In the genomic region with DNA sequence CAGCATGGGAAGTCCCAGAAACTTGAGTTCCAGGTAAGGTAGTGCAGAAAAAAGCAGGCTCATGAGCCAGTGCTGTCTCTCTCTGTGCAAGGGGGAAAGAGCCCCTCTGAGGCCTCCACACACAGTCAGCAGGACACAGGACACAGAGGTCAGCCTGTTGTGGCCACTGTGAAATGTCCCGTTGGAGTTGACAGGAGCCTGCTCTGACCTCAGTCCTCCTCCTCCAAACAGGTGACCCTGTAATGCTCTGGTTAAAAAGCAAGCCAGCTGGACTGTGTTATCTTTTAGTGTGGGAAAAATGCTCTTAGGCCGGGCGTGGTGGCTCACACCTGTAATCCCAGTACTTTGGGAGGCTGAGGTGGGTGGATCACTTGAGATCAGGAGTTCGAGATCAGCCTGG, we compare ENCODE assay signal across 1 cellular context.
TF ChIP-seq lines count a peak whose summit lies in the region.

No MANE protein-coding gene starts in this region.

TF ChIP-seq in HepG2, 621 proteins besides CTCF, POLR2A, EP300 and RAD21 (continued from another document):
- TF ChIP-seq, protein P1, sequence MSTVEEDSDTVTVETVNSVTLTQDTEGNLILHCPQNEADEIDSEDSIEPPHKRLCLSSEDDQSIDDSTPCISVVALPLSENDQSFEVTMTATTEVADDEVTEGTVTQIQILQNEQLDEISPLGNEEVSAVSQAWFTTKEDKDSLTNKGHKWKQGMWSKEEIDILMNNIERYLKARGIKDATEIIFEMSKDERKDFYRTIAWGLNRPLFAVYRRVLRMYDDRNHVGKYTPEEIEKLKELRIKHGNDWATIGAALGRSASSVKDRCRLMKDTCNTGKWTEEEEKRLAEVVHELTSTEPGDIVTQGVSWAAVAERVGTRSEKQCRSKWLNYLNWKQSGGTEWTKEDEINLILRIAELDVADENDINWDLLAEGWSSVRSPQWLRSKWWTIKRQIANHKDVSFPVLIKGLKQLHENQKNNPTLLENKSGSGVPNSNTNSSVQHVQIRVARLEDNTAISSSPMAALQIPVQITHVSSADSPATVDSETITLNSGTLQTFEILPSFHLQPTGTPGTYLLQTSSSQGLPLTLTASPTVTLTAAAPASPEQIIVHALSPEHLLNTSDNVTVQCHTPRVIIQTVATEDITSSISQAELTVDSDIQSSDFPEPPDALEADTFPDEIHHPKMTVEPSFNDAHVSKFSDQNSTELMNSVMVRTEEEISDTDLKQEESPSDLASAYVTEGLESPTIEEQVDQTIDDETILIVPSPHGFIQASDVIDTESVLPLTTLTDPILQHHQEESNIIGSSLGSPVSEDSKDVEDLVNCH (CRISPR knock-in tag; IDR thresholded peaks at IDR 0.05), result no peak
- TF ChIP-seq MAZ (IDR thresholded peaks at IDR 0.05; ENCODE audit: borderline replicate concordance, low read depth, low read length) (no peak), MAZ (CRISPR knock-in tag; IDR thresholded peaks at IDR 0.05; ENCODE audit: low read depth) (no peak), RORA (CRISPR knock-in tag; IDR thresholded peaks at IDR 0.05) (no peak), ADNP (CRISPR knock-in tag; IDR thresholded peaks at IDR 0.05) (no peak), POLR2G (IDR thresholded peaks at IDR 0.05; ENCODE audit: low read depth, low read length) (no peak), TOPORS (CRISPR knock-in tag; IDR thresholded peaks at IDR 0.05) (no peak), HDAC6 (IDR thresholded peaks at IDR 0.05; ENCODE audit: low read depth, low read length) (no peak)
- TF ChIP-seq, protein P2, sequence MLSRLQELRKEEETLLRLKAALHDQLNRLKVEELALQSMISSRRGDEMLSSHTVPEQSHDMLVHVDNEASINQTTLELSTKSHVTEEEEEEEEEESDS (CRISPR knock-in tag; IDR thresholded peaks at IDR 0.05; ENCODE audit: borderline replicate concordance), result no peak
- TF ChIP-seq, protein P3, sequence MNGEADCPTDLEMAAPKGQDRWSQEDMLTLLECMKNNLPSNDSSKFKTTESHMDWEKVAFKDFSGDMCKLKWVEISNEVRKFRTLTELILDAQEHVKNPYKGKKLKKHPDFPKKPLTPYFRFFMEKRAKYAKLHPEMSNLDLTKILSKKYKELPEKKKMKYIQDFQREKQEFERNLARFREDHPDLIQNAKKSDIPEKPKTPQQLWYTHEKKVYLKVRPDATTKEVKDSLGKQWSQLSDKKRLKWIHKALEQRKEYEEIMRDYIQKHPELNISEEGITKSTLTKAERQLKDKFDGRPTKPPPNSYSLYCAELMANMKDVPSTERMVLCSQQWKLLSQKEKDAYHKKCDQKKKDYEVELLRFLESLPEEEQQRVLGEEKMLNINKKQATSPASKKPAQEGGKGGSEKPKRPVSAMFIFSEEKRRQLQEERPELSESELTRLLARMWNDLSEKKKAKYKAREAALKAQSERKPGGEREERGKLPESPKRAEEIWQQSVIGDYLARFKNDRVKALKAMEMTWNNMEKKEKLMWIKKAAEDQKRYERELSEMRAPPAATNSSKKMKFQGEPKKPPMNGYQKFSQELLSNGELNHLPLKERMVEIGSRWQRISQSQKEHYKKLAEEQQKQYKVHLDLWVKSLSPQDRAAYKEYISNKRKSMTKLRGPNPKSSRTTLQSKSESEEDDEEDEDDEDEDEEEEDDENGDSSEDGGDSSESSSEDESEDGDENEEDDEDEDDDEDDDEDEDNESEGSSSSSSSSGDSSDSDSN (CRISPR knock-in tag; IDR thresholded peaks at IDR 0.05), result no peak
